Comparison of ENCODE assay signal across 15 cellular contexts in the genomic region with DNA sequence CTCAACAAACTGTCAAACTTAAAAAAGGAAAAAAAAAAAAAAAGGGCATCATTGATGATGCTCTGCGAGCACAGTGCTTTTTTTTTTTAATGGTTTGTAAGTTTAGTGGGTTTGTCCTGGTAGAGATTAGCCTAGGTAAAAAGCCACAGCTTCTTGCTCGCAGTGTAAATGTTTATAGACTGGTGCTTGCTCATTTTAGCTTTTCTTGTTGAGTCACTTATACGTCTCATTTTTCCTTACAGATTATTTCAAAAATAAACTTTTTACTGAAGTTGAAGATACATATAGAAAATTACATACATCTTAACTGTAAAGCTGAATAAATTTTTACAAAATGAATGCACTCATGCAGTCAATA. TPM values are rescaled to one million over a fixed set of nuclear protein-coding genes. Genes with fewer than 3 reads are reported as not detected.
DNase-seq lines count a peak whose midpoint lies in the region; ATAC-seq and TF ChIP-seq lines count a peak whose summit lies in the region.
"Had no signal": no experiment of that assay in that cellular context is flagged by ENCODE, and none has a peak within 500 bp of the region (broad histone marks: within the 10 kb centered on the region; RNA-seq: fewer than 3 reads in every experiment).

No MANE protein-coding gene starts in this region.

- TF ChIP-seq CTCF in colonic mucosa (IDR thresholded peaks at IDR 0.05) = no peak

- intact Hi-C loops in colonic mucosa (cut with DNase I) = no loop called here
- intact Hi-C loops in left colon (cut with DNase I, micrococcal nuclease) = no loop called here

- H3K9ac ChIP-seq in colonic mucosa (ENCODE audit: low read depth in 2 of 2, low read length in 2 of 2) = no peak overlapping the region
- H3K9ac ChIP-seq: BLaER1, GM23248 had no signal

- H3K36me3 ChIP-seq in colonic mucosa = no peaks in the 10 kb centered on the region
- H3K36me3 ChIP-seq: BLaER1 had no signal

- no peaks in the 10 kb centered on the region for H3K4me1 ChIP-seq in colonic mucosa
- H3K4me1 ChIP-seq: BLaER1 had no signal

- no peak overlapping the region for H3K4me3 ChIP-seq in colonic mucosa
- H3K4me3 ChIP-seq: BLaER1, GM23248 had no signal

- no peaks in the 10 kb centered on the region for H3K9me3 ChIP-seq in colonic mucosa
- H3K9me3 ChIP-seq: Caco-2 had no signal

- peak; percentile 75 for DNase-seq in H4 (ENCODE audit: low spot score)
- no peak for DNase-seq in colonic mucosa
- DNase-seq in left colon = no peak
- no peak for DNase-seq in NCI-H2227 (lab: John Stamatoyannopoulos, UW; ENCODE audit: unreplicated experiment)
- DNase-seq: CD4-positive, CD25-positive, alpha-beta regulatory T cell; CD8-positive, alpha-beta T cell; DMS 273 treated with DMSO at 0.1 percent for 48 hours; DMS79 treated with DMSO at 0.1 percent for 48 hours; GM23248; H9 had no signal

- ATAC-seq in left colon (peak; percentile 25), HG03108 (IDR thresholded peaks at IDR 0.05; ENCODE audit: unreplicated experiment) (no peak), HG02938 (IDR thresholded peaks at IDR 0.05; ENCODE audit: unreplicated experiment) (no peak)
- ATAC-seq: CD8-positive, alpha-beta T cell had no signal

- H3K27me3 ChIP-seq in colonic mucosa = no peaks in the 10 kb centered on the region
- H3K27me3 ChIP-seq: BLaER1 had no signal

- peak overlapping the region; percentile 62 for H3K27ac ChIP-seq in colonic mucosa
- H3K27ac ChIP-seq: BLaER1, C4-2B, GM23248 had no signal

RNA-seq across cellular contexts. Expression of a gene that starts 16.5 kb away (rescaled TPM):
- total RNA-seq in H4 (2014; rRNA removed; shearing (Covaris generic)) = 336 and 367 TPM in 2 replicates
- total RNA-seq in colonic mucosa (100 to 1,000 TPM in 1 of 2 donors, 10 to 100 TPM in 1; 98.8 to 140 TPM), left colon (10 to 100 TPM; 74.2 to 85.3 TPM)
